17 cellular contexts compared by ENCODE assay signal in the genomic region with DNA sequence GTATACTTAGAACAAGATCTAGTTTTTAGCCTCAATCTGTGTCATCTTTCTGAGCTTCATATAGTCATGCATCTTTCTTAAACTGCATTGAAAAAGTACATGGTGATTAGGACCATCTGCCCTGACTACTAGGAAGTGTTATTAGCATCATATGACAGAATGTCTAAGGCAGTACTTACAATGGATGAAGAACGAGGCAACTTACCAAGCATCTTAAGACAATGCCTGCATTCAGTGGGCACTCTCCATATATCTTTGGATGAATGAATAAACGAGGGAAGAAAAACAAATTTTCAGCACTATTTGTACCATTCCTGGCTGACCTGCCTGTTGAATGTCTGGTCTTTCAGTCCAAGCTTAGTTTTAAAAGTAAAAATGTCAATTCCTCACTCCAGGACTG.
"Had no signal": no experiment of that assay in that cellular context is flagged by ENCODE, and none has a peak within 500 bp of the region (broad histone marks: within the 10 kb centered on the region; RNA-seq: fewer than 3 reads in every experiment).

No MANE protein-coding gene starts in this region.

- H3K27ac ChIP-seq: esophagus squamous epithelium, foreskin keratinocyte, heart right ventricle, ovary, tibial artery, upper lobe of left lung, vagina had no signal

- H3K4me3 ChIP-seq: esophagus squamous epithelium, heart right ventricle, ovary, tibial artery, upper lobe of left lung, vagina had no signal

- ATAC-seq: effector memory CD8-positive, alpha-beta T cell; foreskin keratinocyte; heart right ventricle; naive thymus-derived CD4-positive, alpha-beta T cell; right cardiac atrium; stimulated activated naive CD8-positive, alpha-beta T cell treated with anti-CD3 and anti-CD28 coated beads, Interleukin-15, Interleukin-2, amounts not matched to agents 100 U/mL and 50 U/mL, for 24 hours had no signal

- H3K4me1 ChIP-seq: esophagus squamous epithelium, foreskin keratinocyte, heart right ventricle, tibial artery, upper lobe of left lung, vagina had no signal

- DNase-seq: effector memory CD8-positive, alpha-beta T cell; esophagus squamous epithelium; foreskin keratinocyte; heart right ventricle; hypothalamus; kidney glomerular epithelial cell; mammary epithelial cell; naive thymus-derived CD4-positive, alpha-beta T cell; nephron progenitor cell; ovary; right cardiac atrium; small intestine; stimulated activated CD4-positive, alpha-beta T cell treated with anti-CD3 and anti-CD28 coated beads, Interleukin-12 subunit alpha, Interleukin-12 subunit beta, amount 100 ng/mL, for 4 hours; stimulated activated naive CD8-positive, alpha-beta T cell treated with anti-CD3 and anti-CD28 coated beads, Interleukin-15, Interleukin-2, amounts not matched to agents 100 U/mL and 50 U/mL, for 24 hours; tibial artery; upper lobe of left lung had no signal

- H3K27me3 ChIP-seq: esophagus squamous epithelium, foreskin keratinocyte, heart right ventricle, ovary, tibial artery, upper lobe of left lung, vagina had no signal

- H3K36me3 ChIP-seq: esophagus squamous epithelium, heart right ventricle, ovary, tibial artery, upper lobe of left lung, vagina had no signal

- H3K9me3 ChIP-seq: esophagus squamous epithelium, heart right ventricle, ovary, tibial artery, upper lobe of left lung, vagina had no signal
